Comparison of ENCODE assay signal across 12 cellular contexts in the genomic region with DNA sequence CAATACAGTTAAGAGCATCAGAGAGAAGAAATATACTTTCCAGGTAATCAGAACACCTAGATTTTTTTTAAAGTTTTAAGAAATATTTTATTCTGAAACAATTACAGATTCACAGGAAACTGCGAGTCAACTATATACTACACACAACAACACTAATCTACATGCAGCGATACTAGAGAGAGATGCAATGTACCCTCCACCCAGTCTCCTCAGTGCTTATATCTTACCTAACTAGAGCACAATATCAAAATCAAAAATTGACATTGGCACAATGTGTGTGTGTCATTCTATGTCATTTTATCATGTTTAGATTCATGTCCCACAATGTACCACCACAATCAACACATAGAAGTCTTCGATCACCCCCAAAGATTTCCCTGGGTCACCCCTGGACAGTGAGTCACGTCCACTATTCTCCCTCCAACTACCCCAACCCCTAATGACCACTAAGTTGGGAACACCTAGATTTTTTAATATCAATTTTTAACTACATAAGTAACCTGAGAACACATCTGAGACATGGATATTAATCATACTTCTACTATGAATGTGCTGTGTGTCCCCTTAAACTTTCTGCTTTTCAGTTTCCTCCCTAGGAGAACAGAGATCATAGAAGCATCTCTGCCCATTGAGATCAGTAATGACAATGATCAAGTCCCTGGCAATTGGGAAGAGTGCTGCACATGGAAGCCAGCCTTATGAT.
DNase-seq lines count a peak whose midpoint lies in the region; ATAC-seq, FAIRE-seq and TF ChIP-seq lines count a peak whose summit lies in the region.
"Had no signal": no experiment of that assay in that cellular context is flagged by ENCODE, and none has a peak within 500 bp of the region (broad histone marks: within the 10 kb centered on the region; RNA-seq: fewer than 3 reads in every experiment).

No MANE protein-coding gene starts in this region.

- no peak for TF ChIP-seq POLR2A in Peyer's patch (IDR thresholded peaks at IDR 0.05)

- H3K4me3 ChIP-seq in GM12865 (ENCODE audit: low read depth, low read length) (no peak overlapping the region), Peyer's patch (no peak overlapping the region), kidney (ENCODE audit: low read length in 2 of 2) (no peak overlapping the region)
- H3K4me3 ChIP-seq: right lobe of liver had no signal

- FAIRE-seq in kidney (lab: Jason Lieb, UNC), result no peak

- H3K27me3 Mint-ChIP-seq in natural killer cell (ENCODE audit: low read depth in 2 of 2), result no peaks in the 10 kb centered on the region

- peaks cover 79 to 84% of the 10 kb centered on the region in 2 donors for H3K4me1 Mint-ChIP-seq in natural killer cell

- H3K27ac Mint-ChIP-seq in natural killer cell, result peak overlapping the region; percentile 97

- DNase-seq in GM12865 (ENCODE audit: low read depth), result peak; percentile 26
- no peak for DNase-seq in Peyer's patch
- DNase-seq in natural killer cell, result no peak
- no peak for DNase-seq in NCI-H2227 (lab: John Stamatoyannopoulos, UW; ENCODE audit: unreplicated experiment)
- DNase-seq in kidney, result no peak
- no peak for DNase-seq in DMS 273 (lab: John Stamatoyannopoulos, UW; ENCODE audit: unreplicated experiment)
- no peak for DNase-seq in NCI-H146 treated with DMSO at 0.1 percent for 48 hours (lab: John Stamatoyannopoulos, UW; ENCODE audit: unreplicated experiment)
- DNase-seq: Calu3; NCI-H1105 treated with DMSO at 0.1 percent for 48 hours; right lobe of liver; stimulated activated naive CD4-positive, alpha-beta T cell treated with Interleukin-2 at 50 U/mL for 16 hours had no signal

- H3K9me3 Mint-ChIP-seq in natural killer cell, result no peaks in the 10 kb centered on the region

- no peak for TF ChIP-seq CTCF in GM12865 (IDR thresholded peaks at IDR 0.05; ENCODE audit: insufficient read depth, low read depth, low read length, missing control alignments)
- TF ChIP-seq CTCF in Peyer's patch (IDR thresholded peaks at IDR 0.05), result no peak
- TF ChIP-seq CTCF in natural killer cell (IDR thresholded peaks at IDR 0.05), result no peak
- TF ChIP-seq CTCF in kidney (IDR thresholded peaks at IDR 0.05; ENCODE audit: borderline replicate concordance, extremely low read depth, insufficient read depth), result no peak

- ATAC-seq in GM21619 (IDR thresholded peaks at IDR 0.05; ENCODE audit: unreplicated experiment), result peak; percentile 13
- no peak for ATAC-seq in natural killer cell

- H3K4me3 Mint-ChIP-seq in natural killer cell, result peak overlapping the region; percentile 91

- peaks cover 20% of the 10 kb centered on the region for H3K36me3 Mint-ChIP-seq in natural killer cell

- no peaks in the 10 kb centered on the region for H3K9me3 ChIP-seq in Peyer's patch
- H3K9me3 ChIP-seq in kidney (ENCODE audit: control insufficient read depth in 1 of 2, low read length in 2 of 2), result no peaks in the 10 kb centered on the region
- H3K9me3 ChIP-seq: right lobe of liver had no signal

- H3K36me3 ChIP-seq in Peyer's patch (no peaks in the 10 kb centered on the region), kidney (ENCODE audit: control insufficient read depth in 1 of 2, insufficient read depth in 2 of 2, low read length in 2 of 2) (no peaks in the 10 kb centered on the region)
- H3K36me3 ChIP-seq: right lobe of liver had no signal

- H3K4me1 ChIP-seq in Peyer's patch (peaks cover 0 to 8% (median 1%) of the 10 kb centered on the region in 4 donors), kidney (ENCODE audit: control insufficient read depth in 1 of 2, insufficient read depth in 1 of 2, low read depth in 1 of 2, low read length in 2 of 2) (peaks cover 8 to 10% of the 10 kb centered on the region in 2 donors)

- intact Hi-C loops in natural killer cell (cut with micrococcal nuclease), result loop anchor here (5.0 to 10.0 kb wide), 2 partner anchors 85 to 132 kb away; partner anchors contain the start of gene FGL2
- intact Hi-C loops in kidney (cut with DNase I), result no loop called here

- H3K27ac ChIP-seq in Peyer's patch, result peak overlapping the region in 3 of 4 donors; percentile 5 to 28 (median 22)
- no peak overlapping the region for H3K27ac ChIP-seq in kidney (ENCODE audit: low read depth in 2 of 2, low read length in 2 of 2)
- H3K27ac ChIP-seq: right lobe of liver had no signal

- H3K9ac ChIP-seq in kidney (ENCODE audit: low read length in 2 of 2), result no peak overlapping the region

- no peaks in the 10 kb centered on the region for H3K27me3 ChIP-seq in Peyer's patch
- H3K27me3 ChIP-seq: right lobe of liver had no signal

Comparison
In these comparisons a context has a peak if more than half of its experiments do, and no peak if none do; other contexts are left out.
1. H3K27ac ChIP-seq: peak in Peyer's patch (3 of 4); none in kidney (0 of 2).